ENCODE assay signal across 21 cellular contexts in genomic region chr2:128450211-128451015, GRCh38.
DNase-seq lines count a peak whose midpoint lies in the region; ATAC-seq and TF ChIP-seq lines count a peak whose summit lies in the region.
"Had no signal": no experiment of that assay in that cellular context is flagged by ENCODE, and none has a peak within 500 bp of the region (broad histone marks: within the 10 kb centered on the region; RNA-seq: fewer than 3 reads in every experiment).

No MANE protein-coding gene starts in this region.

- peak overlapping the region; percentile 55 for H2AFZ ChIP-seq in neuronal stem cell (ENCODE audit: low read length)

- no peak overlapping the region for H3K4ac ChIP-seq in neuronal stem cell (ENCODE audit: low read length)

- H3K4me1 ChIP-seq in right atrium auricular region (no peaks in the 10 kb centered on the region), neuronal stem cell (ENCODE audit: control insufficient read depth in 2 of 2, insufficient read depth in 1 of 2, low read depth in 1 of 2, low read length in 2 of 2) (no peaks in the 10 kb centered on the region), spleen (peaks cover under 1 to 42% (median 19%) of the 10 kb centered on the region in 6 donors)

- H2BK120ac ChIP-seq in neuronal stem cell (ENCODE audit: low read depth, low read length), result no peak overlapping the region

- H3K4me2 ChIP-seq in neuronal stem cell (ENCODE audit: insufficient read depth, low read length, poor library complexity, severe bottlenecking), result no peak overlapping the region

- no peak overlapping the region for H3K9ac ChIP-seq in neuronal stem cell (ENCODE audit: low read depth, low read length, poor library complexity)

- H3K79me1 ChIP-seq in neuronal stem cell (ENCODE audit: low read depth, low read length), result no peaks in the 10 kb centered on the region

- intact Hi-C loops in Right ventricle myocardium superior (cut with DNase I), result no loop called here
- intact Hi-C loops in spleen (cut with DNase I; ENCODE audit: low total_unique reads), result no loop called here

- H3K9me3 Mint-ChIP-seq in brain, result peaks cover 0 to 3% (median 0%) of the 10 kb centered on the region in 5 experiments
- H3K9me3 Mint-ChIP-seq: CD4-positive, CD25-positive, alpha-beta regulatory T cell; stimulated activated naive CD8-positive, alpha-beta T cell treated with anti-CD3 and anti-CD28 coated beads, Interleukin-15, Interleukin-2, amounts not matched to agents 100 ng/mL and 50 ng/mL, for 24 hours had no signal

- peak overlapping the region; percentile 8 for H2BK5ac ChIP-seq in neuronal stem cell (ENCODE audit: low read length)

- no peak overlapping the region for H2AK5ac ChIP-seq in neuronal stem cell (ENCODE audit: low read depth, low read length)

- H3K36me3 Mint-ChIP-seq in brain, result no peaks in the 10 kb centered on the region
- H3K36me3 Mint-ChIP-seq: CD4-positive, CD25-positive, alpha-beta regulatory T cell had no signal

- H2BK12ac ChIP-seq in neuronal stem cell (ENCODE audit: low read length), result peak overlapping the region; percentile 27

- H3K27ac ChIP-seq in right atrium auricular region (no peak overlapping the region), neuronal stem cell (replicated peaks; ENCODE audit: low read length) (no peak overlapping the region), spleen (peak overlapping the region in 4 of 8 donors; percentile 3 to 62 (median 36))
- H3K27ac ChIP-seq: HL-60, left lung, RWPE1 had no signal

- H4K91ac ChIP-seq in neuronal stem cell (ENCODE audit: low read depth, low read length, poor library complexity), result no peak overlapping the region

- no peak overlapping the region for H3K4me3 ChIP-seq in right atrium auricular region
- H3K4me3 ChIP-seq in neuronal stem cell (ENCODE audit: low read length in 2 of 2), result no peak overlapping the region
- H3K4me3 ChIP-seq in spleen, result no peak overlapping the region
- H3K4me3 ChIP-seq: left lung, mucosa of descending colon had no signal

- no peak for TF ChIP-seq CTCF in right atrium auricular region (IDR thresholded peaks at IDR 0.05)
- TF ChIP-seq CTCF in brain (conservative IDR thresholded peaks at IDR 0.05), result no peak
- no peak for TF ChIP-seq CTCF in spleen (IDR thresholded peaks at IDR 0.05 in 8 of 11, conservative IDR thresholded peaks at IDR 0.05 in 3 of 11)

- peak overlapping the region in 1 of 5 experiments; percentile 38 for H3K4me3 Mint-ChIP-seq in brain
- H3K4me3 Mint-ChIP-seq: CD4-positive, CD25-positive, alpha-beta regulatory T cell; IgD-negative memory B cell; stimulated activated naive CD8-positive, alpha-beta T cell treated with anti-CD3 and anti-CD28 coated beads, Interleukin-15, Interleukin-2, amounts not matched to agents 100 ng/mL and 50 ng/mL, for 24 hours had no signal

- ATAC-seq in Right ventricle myocardium superior (ENCODE audit: poor library complexity) (no peak), GM18520 (IDR thresholded peaks at IDR 0.05; ENCODE audit: unreplicated experiment) (no peak)
- ATAC-seq: left lung, mucosa of descending colon had no signal

- DNase-seq in right atrium auricular region (ENCODE audit: low spot score) (peak; percentile 49), Right ventricle myocardium superior (no peak), neuronal stem cell (ENCODE audit: low spot score) (no peak), NCI-H1092 (lab: John Stamatoyannopoulos, UW) (no peak), spleen (no peak)
- no peak for DNase-seq in activated T-cell treated with anti-CD3 and anti-CD28 coated beads, Interleukin-2, amount 50 U/mL, for 1 hour
- DNase-seq: activated naive CD4-positive, alpha-beta T cell; CD4-positive, CD25-positive, alpha-beta regulatory T cell; HCEC 1CT; MM.1S; NCI-H510A; occipital lobe; stimulated activated CD4-positive, alpha-beta T cell treated with anti-CD3 and anti-CD28 coated beads, Interleukin-2, amount 100 ng/mL, for 24 hours had no signal

- no peaks in the 10 kb centered on the region for H3K27me3 ChIP-seq in right atrium auricular region
- no peaks in the 10 kb centered on the region for H3K27me3 ChIP-seq in neuronal stem cell (ENCODE audit: control insufficient read depth in 3 of 3, insufficient read depth in 3 of 3, low read depth in 1 of 3, low read length in 3 of 3)
- H3K27me3 ChIP-seq in spleen (replicated peaks in 1 of 7), result peaks cover 0 to 6% (median 0%) of the 10 kb centered on the region in 7 donors
- H3K27me3 ChIP-seq: left lung had no signal

- peak overlapping the region; percentile 19 to 90 (median 74) for H3K27ac Mint-ChIP-seq in brain
- H3K27ac Mint-ChIP-seq: CD4-positive, CD25-positive, alpha-beta regulatory T cell; IgD-negative memory B cell; stimulated activated naive CD8-positive, alpha-beta T cell treated with anti-CD3 and anti-CD28 coated beads, Interleukin-15, Interleukin-2, amounts not matched to agents 100 ng/mL and 50 ng/mL, for 24 hours had no signal

- H3K9me3 ChIP-seq in right atrium auricular region (no peaks in the 10 kb centered on the region), neuronal stem cell (replicated peaks in 1 of 2; ENCODE audit: control insufficient read depth in 2 of 2, insufficient read depth in 1 of 2, low read depth in 1 of 2, low read length in 2 of 2) (peaks cover 0 to 5% of the 10 kb centered on the region in 2 donors), spleen (no peaks in the 10 kb centered on the region)
- H3K9me3 ChIP-seq: left lung, mucosa of descending colon had no signal

- H3K23ac ChIP-seq in neuronal stem cell (ENCODE audit: low read depth, low read length, poor library complexity), result peak overlapping the region; percentile 0

- peak overlapping the region; percentile 22 for H3K18ac ChIP-seq in neuronal stem cell (ENCODE audit: low read length)

- H2BK15ac ChIP-seq in neuronal stem cell (ENCODE audit: low read length), result no peak overlapping the region

- H3K14ac ChIP-seq in neuronal stem cell (ENCODE audit: low read length), result no peak overlapping the region

- no peak for TF ChIP-seq POLR2A in spleen (IDR thresholded peaks at IDR 0.05)

- no CpG with 5 or more reads among the region's 14 CpGs for WGBS in neuronal stem cell (ENCODE audit: extremely low coverage in 2 of 2, insufficient read length in 2 of 2, insufficient replicate concordance in 1 of 2), 2 donors
- 77 to 85% (median 81%) methylated on average over 14 of the region's 14 CpGs for WGBS in spleen, 5 donors

- H4K8ac ChIP-seq in neuronal stem cell (ENCODE audit: low read depth, low read length), result no peak overlapping the region

- H3K36me3 ChIP-seq in right atrium auricular region (no peaks in the 10 kb centered on the region), neuronal stem cell (replicated peaks in 1 of 2; ENCODE audit: control insufficient read depth in 2 of 2, insufficient read depth in 2 of 2, low read length in 2 of 2) (no peaks in the 10 kb centered on the region), spleen (no peaks in the 10 kb centered on the region)
- H3K36me3 ChIP-seq: left lung had no signal

- H3K4me1 Mint-ChIP-seq in brain, result peaks cover 42% of the 10 kb centered on the region
- H3K4me1 Mint-ChIP-seq: CD4-positive, CD25-positive, alpha-beta regulatory T cell; IgD-negative memory B cell had no signal

- H3K27me3 Mint-ChIP-seq in brain, result no peaks in the 10 kb centered on the region
